Comparison of ENCODE assay signal across 13 cellular contexts in genomic region chr6:44976677-44977405, GRCh38.
DNase-seq lines count a peak whose midpoint lies in the region; ATAC-seq and TF ChIP-seq lines count a peak whose summit lies in the region.
"Had no signal": no experiment of that assay in that cellular context is flagged by ENCODE, and none has a peak within 500 bp of the region (broad histone marks: within the 10 kb centered on the region; RNA-seq: fewer than 3 reads in every experiment).

No MANE protein-coding gene starts in this region.

- TF ChIP-seq POLR2A in suprapubic skin (IDR thresholded peaks at IDR 0.05): no peak

- no peak for TF ChIP-seq EP300 in suprapubic skin (IDR thresholded peaks at IDR 0.05)

- ATAC-seq in CD4-positive, alpha-beta T cell (ENCODE audit: poor library complexity): peak; percentile 72
- peak; percentile 44 for ATAC-seq in GM21528 (IDR thresholded peaks at IDR 0.05; ENCODE audit: low FRiP score, unreplicated experiment)
- ATAC-seq in left cardiac atrium: no peak
- no peak for ATAC-seq in HG02938 (IDR thresholded peaks at IDR 0.05; ENCODE audit: unreplicated experiment)

- no peaks in the 10 kb centered on the region for H3K27me3 Mint-ChIP-seq in CD4-positive, alpha-beta T cell

- peaks cover 5% of the 10 kb centered on the region for H3K36me3 Mint-ChIP-seq in CD4-positive, alpha-beta T cell (ENCODE audit: low read depth)

- no peaks in the 10 kb centered on the region for H3K36me3 ChIP-seq in suprapubic skin
- H3K36me3 ChIP-seq: upper lobe of left lung had no signal

- no peak for DNase-seq in CD4-positive, alpha-beta T cell
- DNase-seq in NOMO-1 (lab: John Stamatoyannopoulos, UW; ENCODE audit: unreplicated experiment in 2 of 2) (peak; percentile 35 to 60), choroid plexus epithelial cell (ENCODE audit: low read depth) (peak; percentile 50), suprapubic skin (ENCODE audit: low spot score in 2 of 2) (no peak), left cardiac atrium (no peak)
- no peak for DNase-seq in activated effector memory CD4-positive, alpha-beta T cell treated with anti-CD3 and anti-CD28 coated beads, Interleukin-2, amount 50 U/mL, for 16 hours
- DNase-seq: activated CD4-positive, CD25-positive, alpha-beta regulatory T cell; Caco-2; Karpas-422; stimulated activated CD4-positive, alpha-beta T cell treated with anti-CD3 and anti-CD28 coated beads, Interleukin-4, amount 100 ng/mL, for 1 hour; upper lobe of left lung had no signal

- H3K4me1 Mint-ChIP-seq in CD4-positive, alpha-beta T cell (ENCODE audit: low read depth): peaks cover 78% of the 10 kb centered on the region

- H3K9me3 Mint-ChIP-seq in CD4-positive, alpha-beta T cell: peaks cover 4% of the 10 kb centered on the region

- H3K9me3 ChIP-seq in CD4-positive, alpha-beta T cell (ENCODE audit: control insufficient read depth, low read length): peaks cover 5% of the 10 kb centered on the region
- no peaks in the 10 kb centered on the region for H3K9me3 ChIP-seq in suprapubic skin

- H3K27ac ChIP-seq in CD4-positive, alpha-beta T cell (ENCODE audit: low read depth, low read length): no peak overlapping the region
- no peak overlapping the region for H3K27ac ChIP-seq in suprapubic skin
- H3K27ac ChIP-seq: upper lobe of left lung had no signal

- no peaks in the 10 kb centered on the region for H3K27me3 ChIP-seq in CD4-positive, alpha-beta T cell (ENCODE audit: control insufficient read depth, insufficient read depth, low read length)
- no peaks in the 10 kb centered on the region for H3K27me3 ChIP-seq in suprapubic skin
- H3K27me3 ChIP-seq: upper lobe of left lung had no signal

- no peak for TF ChIP-seq CTCF in CD4-positive, alpha-beta T cell (IDR thresholded peaks at IDR 0.05)
- TF ChIP-seq CTCF in choroid plexus epithelial cell (conservative IDR thresholded peaks at IDR 0.05; ENCODE audit: low read depth, low read length) (no peak), suprapubic skin (IDR thresholded peaks at IDR 0.05) (no peak)

- H3K4me1 ChIP-seq in suprapubic skin: no peaks in the 10 kb centered on the region
- H3K4me1 ChIP-seq: Caco-2, upper lobe of left lung had no signal

- POLR2A ChIA-PET in CD4-positive, alpha-beta T cell (lab: Charles Lee): interaction anchor here (0.6 to 2.4 kb wide), 15 partner anchors 8 to 443 kb away, joined by 3 to 26 read pairs (median 3); partner anchors contain the start of gene SUPT3H

- peak overlapping the region; percentile 77 for H3K27ac Mint-ChIP-seq in CD4-positive, alpha-beta T cell

- peak overlapping the region; percentile 43 for H3K4me3 Mint-ChIP-seq in CD4-positive, alpha-beta T cell

- H3K4me3 ChIP-seq in choroid plexus epithelial cell (ENCODE audit: low read depth, low read length): no peak overlapping the region
- H3K4me3 ChIP-seq in suprapubic skin: no peak overlapping the region
- H3K4me3 ChIP-seq: upper lobe of left lung had no signal

- CTCF ChIA-PET in CD4-positive, alpha-beta T cell (lab: Charles Lee): interaction anchor here (0.7 to 1.5 kb wide), 2 partner anchors 24 to 321 kb away, joined by 3 to 4 read pairs; no protein-coding TSS in a partner anchor

- intact Hi-C loops in CD4-positive, alpha-beta T cell (cut with DNase I, micrococcal nuclease): loop anchor here (2.0 to 5.0 kb wide), 3 partner anchors 40 to 180 kb away; no protein-coding TSS in a partner anchor
- intact Hi-C loops in left cardiac atrium (cut with DNase I): no loop called here

Comparison
In these comparisons a context has a peak if more than half of its experiments do, and no peak if none do; other contexts are left out.
1. ATAC-seq: peak in CD4-positive, alpha-beta T cell (single experiment) and GM21528 (single experiment); none in left cardiac atrium (0 of 2) and HG02938 (single experiment).
2. DNase-seq: peak in NOMO-1 (2 of 2) and choroid plexus epithelial cell (single experiment); none in CD4-positive, alpha-beta T cell (0 of 10), activated effector memory CD4-positive, alpha-beta T cell treated with anti-CD3 and anti-CD28 coated beads, Interleukin-2, amount 50 U/mL, for 16 hours (single experiment), suprapubic skin (0 of 2) and left cardiac atrium (single experiment).
3. intact Hi-C loops: an anchor here in CD4-positive, alpha-beta T cell (2.0 to 5.0 kb wide); none called in left cardiac atrium.